In the genomic region with DNA sequence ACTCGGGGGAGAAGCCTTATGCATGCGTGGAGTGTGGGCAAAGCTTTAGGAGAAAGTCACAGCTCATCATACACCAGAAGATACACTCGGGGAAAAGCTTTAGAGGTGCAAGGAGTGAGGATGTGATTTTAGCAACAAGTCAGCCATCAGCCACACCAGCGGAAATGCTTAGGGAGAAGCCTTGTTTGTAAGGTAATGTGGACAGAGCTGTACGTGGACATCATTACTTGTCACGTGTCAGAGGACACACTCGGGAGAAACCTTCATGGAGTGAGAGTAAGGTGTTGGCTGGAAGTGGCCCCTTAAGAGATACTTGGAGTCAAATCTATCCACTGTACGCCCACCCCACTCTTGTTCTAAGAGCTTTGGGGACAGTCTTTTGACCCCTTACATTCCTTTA, we compare ENCODE assay signal across 19 cellular contexts. TPM values are rescaled to one million over a fixed set of nuclear protein-coding genes. Genes with fewer than 3 reads are reported as not detected.
DNase-seq lines count a peak whose midpoint lies in the region; ATAC-seq and TF ChIP-seq lines count a peak whose summit lies in the region.
"Had no signal": no experiment of that assay in that cellular context is flagged by ENCODE, and none has a peak within 500 bp of the region (broad histone marks: within the 10 kb centered on the region; RNA-seq: fewer than 3 reads in every experiment).

No MANE protein-coding gene starts in this region.

- H3K4me3 Mint-ChIP-seq in stimulated activated naive CD8-positive, alpha-beta T cell treated with anti-CD3 and anti-CD28 coated beads, Interleukin-15, Interleukin-2, amounts not matched to agents 100 ng/mL and 50 ng/mL, for 24 hours = peak overlapping the region; percentile 62
- peak overlapping the region; percentile 71 for H3K4me3 Mint-ChIP-seq in activated naive CD8-positive, alpha-beta T cell
- H3K4me3 Mint-ChIP-seq: mesothelial cell of epicardium had no signal

- 99% methylated on average over 8 of the region's 8 CpGs for WGBS in mesenchymal stem cell

- no peak for TF ChIP-seq CTCF in gastrocnemius medialis (IDR thresholded peaks at IDR 0.05 in 4 of 5, conservative IDR thresholded peaks at IDR 0.05 in 1 of 5)
- TF ChIP-seq CTCF in lower lobe of right lung (IDR thresholded peaks at IDR 0.05) = no peak

- H3K4me1 ChIP-seq in mesenchymal stem cell (ENCODE audit: control insufficient read depth, insufficient read depth, low read depth, low read length) (peaks cover 2% of the 10 kb centered on the region), gastrocnemius medialis (no peaks in the 10 kb centered on the region), lower lobe of right lung (no peaks in the 10 kb centered on the region)

- no peak for DNase-seq in stimulated activated naive CD8-positive, alpha-beta T cell treated with anti-CD3 and anti-CD28 coated beads, Interleukin-15, Interleukin-2, amounts not matched to agents 100 U/mL and 50 U/mL, for 24 hours
- no peak for DNase-seq in mesenchymal stem cell
- DNase-seq in DMS 273 treated with DMSO at 0.1 percent for 48 hours (lab: John Stamatoyannopoulos, UW) = no peak
- DNase-seq in gastrocnemius medialis = no peak
- DNase-seq in activated CD4-positive, CD25-positive, alpha-beta regulatory T cell treated with anti-CD3 and anti-CD28 coated beads, Interleukin-2, amount 50 U/mL, for 72 hours = no peak
- no peak for DNase-seq in lower lobe of right lung
- DNase-seq: AML-193, DMS79, glutamatergic neuron, HCEC 1CT, NCI-H1436 treated with DMSO at 0.1 percent for 48 hours, NCI-H524 had no signal

- no peak overlapping the region for H2BK5ac ChIP-seq in mesenchymal stem cell (ENCODE audit: low read depth, low read length, poor library complexity, severe bottlenecking)

- no peak overlapping the region for H4K8ac ChIP-seq in mesenchymal stem cell (ENCODE audit: low read length)

- H2BK12ac ChIP-seq in mesenchymal stem cell (ENCODE audit: low read length in 2 of 2) = no peak overlapping the region

- H3K4me1 Mint-ChIP-seq in stimulated activated naive CD8-positive, alpha-beta T cell treated with anti-CD3 and anti-CD28 coated beads, Interleukin-15, Interleukin-2, amounts not matched to agents 100 ng/mL and 50 ng/mL, for 24 hours (ENCODE audit: low read depth) = peaks cover 42% of the 10 kb centered on the region
- peaks cover 42% of the 10 kb centered on the region for H3K4me1 Mint-ChIP-seq in activated naive CD8-positive, alpha-beta T cell (ENCODE audit: low read depth)

- H2AFZ ChIP-seq in mesenchymal stem cell (ENCODE audit: low read depth, low read length) = no peak overlapping the region

- no peak overlapping the region for H2AK5ac ChIP-seq in mesenchymal stem cell (ENCODE audit: low read length, severe bottlenecking)

- H3K23ac ChIP-seq in mesenchymal stem cell (ENCODE audit: low read length in 2 of 2) = no peak overlapping the region

- H3K9me3 Mint-ChIP-seq in stimulated activated naive CD8-positive, alpha-beta T cell treated with anti-CD3 and anti-CD28 coated beads, Interleukin-15, Interleukin-2, amounts not matched to agents 100 ng/mL and 50 ng/mL, for 24 hours = no peaks in the 10 kb centered on the region
- no peaks in the 10 kb centered on the region for H3K9me3 Mint-ChIP-seq in activated naive CD8-positive, alpha-beta T cell (ENCODE audit: low read depth)
- H3K9me3 Mint-ChIP-seq: mesothelial cell of epicardium had no signal

- peak overlapping the region; percentile 90 for H3K27ac Mint-ChIP-seq in stimulated activated naive CD8-positive, alpha-beta T cell treated with anti-CD3 and anti-CD28 coated beads, Interleukin-15, Interleukin-2, amounts not matched to agents 100 ng/mL and 50 ng/mL, for 24 hours
- H3K27ac Mint-ChIP-seq in activated naive CD8-positive, alpha-beta T cell = peak overlapping the region; percentile 93
- H3K27ac Mint-ChIP-seq: mesothelial cell of epicardium had no signal

- H3K36me3 ChIP-seq in mesenchymal stem cell (ENCODE audit: control insufficient read depth in 1 of 2, insufficient read depth in 2 of 2, low read depth in 1 of 2, low read length in 2 of 2) = peaks cover 19 to 21% of the 10 kb centered on the region in 2 experiments
- peaks cover 0 to 24% of the 10 kb centered on the region in 2 donors for H3K36me3 ChIP-seq in gastrocnemius medialis
- peaks cover 39% of the 10 kb centered on the region for H3K36me3 ChIP-seq in lower lobe of right lung
- H3K36me3 ChIP-seq: ovary had no signal

- H3K9me3 ChIP-seq in mesenchymal stem cell (ENCODE audit: control insufficient read depth, low read length) (no peaks in the 10 kb centered on the region), gastrocnemius medialis (no peaks in the 10 kb centered on the region), lower lobe of right lung (no peaks in the 10 kb centered on the region)
- H3K9me3 ChIP-seq: ovary had no signal

- H3K27ac ChIP-seq in mesenchymal stem cell (ENCODE audit: low read length, poor library complexity, severe bottlenecking) (no peak overlapping the region), gastrocnemius medialis (no peak overlapping the region), lower lobe of right lung (no peak overlapping the region)
- H3K27ac ChIP-seq: HL-60, KMS-11, ovary had no signal

- H3K36me3 Mint-ChIP-seq in stimulated activated naive CD8-positive, alpha-beta T cell treated with anti-CD3 and anti-CD28 coated beads, Interleukin-15, Interleukin-2, amounts not matched to agents 100 ng/mL and 50 ng/mL, for 24 hours (ENCODE audit: low read depth) = peaks cover 50% of the 10 kb centered on the region
- peaks cover 4% of the 10 kb centered on the region for H3K36me3 Mint-ChIP-seq in activated naive CD8-positive, alpha-beta T cell

- H3K27me3 Mint-ChIP-seq in stimulated activated naive CD8-positive, alpha-beta T cell treated with anti-CD3 and anti-CD28 coated beads, Interleukin-15, Interleukin-2, amounts not matched to agents 100 ng/mL and 50 ng/mL, for 24 hours = no peaks in the 10 kb centered on the region
- H3K27me3 Mint-ChIP-seq in activated naive CD8-positive, alpha-beta T cell = no peaks in the 10 kb centered on the region

- no peak overlapping the region for H2BK15ac ChIP-seq in mesenchymal stem cell (ENCODE audit: low read depth, poor library complexity, severe bottlenecking)

- H3K4me3 ChIP-seq in mesenchymal stem cell (ENCODE audit: insufficient read depth in 1 of 2, low read depth in 1 of 2, low read length in 2 of 2) (no peak overlapping the region), gastrocnemius medialis (no peak overlapping the region), lower lobe of right lung (no peak overlapping the region)
- H3K4me3 ChIP-seq: ovary had no signal

- H3K18ac ChIP-seq in mesenchymal stem cell (ENCODE audit: low read depth in 1 of 2, low read length in 2 of 2) = no peak overlapping the region

- no peak overlapping the region for H3K14ac ChIP-seq in mesenchymal stem cell (ENCODE audit: low read length in 2 of 2)

- no peak overlapping the region for H3K4me2 ChIP-seq in mesenchymal stem cell (ENCODE audit: low read length, poor library complexity, severe bottlenecking)
- H3K4me2 ChIP-seq: KMS-11 had no signal

- H2BK120ac ChIP-seq in mesenchymal stem cell (ENCODE audit: low read depth, low read length) = no peak overlapping the region

- no peak for ATAC-seq in stimulated activated naive CD8-positive, alpha-beta T cell treated with anti-CD3 and anti-CD28 coated beads, Interleukin-15, Interleukin-2, amounts not matched to agents 100 U/mL and 50 U/mL, for 24 hours
- no peak for ATAC-seq in gastrocnemius medialis
- ATAC-seq in lower lobe of right lung = no peak

- in situ Hi-C loops in gastrocnemius medialis (cut with MboI; ENCODE audit: low sequenced_read_pairs in 4 of 4) = no loop called here

- no peaks in the 10 kb centered on the region for H3K79me1 ChIP-seq in mesenchymal stem cell (replicated peaks; ENCODE audit: low read length, poor library complexity, severe bottlenecking)

- H3K27me3 ChIP-seq in mesenchymal stem cell (ENCODE audit: control insufficient read depth in 1 of 2, insufficient read depth in 1 of 2, low read length in 2 of 2) (no peaks in the 10 kb centered on the region), gastrocnemius medialis (no peaks in the 10 kb centered on the region), lower lobe of right lung (ENCODE audit: low read depth) (no peaks in the 10 kb centered on the region)
- H3K27me3 ChIP-seq: ovary had no signal

- peak overlapping the region; percentile 48 for H3K9ac ChIP-seq in mesenchymal stem cell (ENCODE audit: low read length)
- H3K9ac ChIP-seq: KMS-11 had no signal

- no peak overlapping the region for H3K4ac ChIP-seq in mesenchymal stem cell (ENCODE audit: low read depth in 1 of 2, low read length in 2 of 2)

- intact Hi-C loops in gastrocnemius medialis (cut with DNase I; ENCODE audit: low total_unique reads) (no loop called here), lower lobe of right lung (cut with DNase I) (no loop called here)

- no peak for TF ChIP-seq POLR2A in gastrocnemius medialis (IDR thresholded peaks at IDR 0.05)

- H4K91ac ChIP-seq in mesenchymal stem cell (ENCODE audit: low read length) = no peak overlapping the region

RNA-seq across cellular contexts. Expression of a gene that starts 28.7 kb away (rescaled TPM):
- polyA plus RNA-seq in mesenchymal stem cell (2013, experiment 1 of 2) = 4.0 TPM
- 4.0 TPM for polyA plus RNA-seq in mesenchymal stem cell (2013, experiment 2 of 2)
- 1 to 10 TPM; 1.1 to 9.6 (median 3.0) TPM for total RNA-seq in gastrocnemius medialis
- 23.8 TPM for total RNA-seq in lower lobe of right lung

RNA-seq across cellular contexts. Expression of a gene that starts 31.6 kb away (rescaled TPM):
- 14.0 TPM for polyA plus RNA-seq in mesenchymal stem cell (2013, experiment 1 of 2)
- polyA plus RNA-seq in mesenchymal stem cell (2013, experiment 2 of 2) = 14.7 TPM
- total RNA-seq in gastrocnemius medialis (10 to 100 TPM; 19.9 to 26.8 (median 23.3) TPM), lower lobe of right lung (34.7 TPM)

RNA-seq across cellular contexts. Expression of a gene that starts 46.3 kb away (rescaled TPM):
- not detected for polyA plus RNA-seq in mesenchymal stem cell (2013, experiment 1 of 2)
- 0.05 TPM for polyA plus RNA-seq in mesenchymal stem cell (2013, experiment 2 of 2)
- total RNA-seq in gastrocnemius medialis (not detected), lower lobe of right lung (2.3 TPM)
- total RNA-seq: cerebellum, mesothelial cell of epicardium had no signal
